In the genomic region with DNA sequence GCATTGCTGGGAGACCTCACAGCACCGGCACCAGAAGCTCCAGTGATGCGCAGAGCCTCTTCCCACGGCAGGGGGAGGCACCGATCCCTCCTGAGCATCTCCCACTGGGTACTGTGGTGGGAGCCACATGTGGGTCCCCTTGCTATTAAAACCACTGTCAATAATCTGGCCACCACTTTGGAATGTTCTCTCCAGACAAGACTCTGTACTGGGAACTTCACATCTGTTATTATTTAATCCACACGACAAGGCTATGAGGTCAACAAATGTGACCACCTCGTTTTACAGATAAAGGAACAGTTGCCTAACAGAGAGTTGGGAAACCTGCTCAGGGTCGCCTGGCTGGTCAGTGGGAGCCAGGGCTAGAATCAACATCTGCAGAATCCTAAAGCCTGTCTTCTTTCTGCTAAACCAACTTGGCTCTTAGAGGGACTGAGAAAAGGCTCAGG, we compare ENCODE assay signal across 16 cellular contexts.
A peak's percentile ranks its signal among the peaks of the same experiment; 100 is the strongest.
DNase-seq lines count a peak whose midpoint lies in the region; ATAC-seq and TF ChIP-seq lines count a peak whose summit lies in the region.
"Had no signal": no experiment of that assay in that cellular context is flagged by ENCODE, and none has a peak within 500 bp of the region (broad histone marks: within the 10 kb centered on the region; RNA-seq: fewer than 3 reads in every experiment).

No MANE protein-coding gene starts in this region.

- 70 to 73% methylated on average over 7 of the region's 7 CpGs for WGBS in esophagus squamous epithelium, 2 donors

- H3K9me3 ChIP-seq in esophagus squamous epithelium, result no peaks in the 10 kb centered on the region

- H3K4me1 ChIP-seq in esophagus squamous epithelium, result no peaks in the 10 kb centered on the region
- peaks cover 13% of the 10 kb centered on the region for H3K4me1 ChIP-seq in foreskin keratinocyte

- in situ Hi-C loops in astrocyte of the spinal cord (cut with HindIII; ENCODE audit: low sequenced_read_pairs), result no loop called here

- H3K27me3 ChIP-seq in esophagus squamous epithelium, result peaks cover 0 to 28% (median 0%) of the 10 kb centered on the region in 4 donors
- no peaks in the 10 kb centered on the region for H3K27me3 ChIP-seq in foreskin keratinocyte

- intact Hi-C loops in esophagus squamous epithelium (cut with DNase I), result no loop called here

- H3K27ac ChIP-seq in esophagus squamous epithelium (no peak overlapping the region), foreskin keratinocyte (no peak overlapping the region)

- H3K36me3 ChIP-seq in esophagus squamous epithelium, result no peaks in the 10 kb centered on the region

- H3K4me3 ChIP-seq in astrocyte of the spinal cord (ENCODE audit: low read depth, low read length) (no peak overlapping the region), esophagus squamous epithelium (no peak overlapping the region)

- TF ChIP-seq CTCF in astrocyte of the spinal cord (IDR thresholded peaks at IDR 0.05; ENCODE audit: low read depth, low read length) (peak; percentile 36), esophagus squamous epithelium (IDR thresholded peaks at IDR 0.05) (no peak), foreskin keratinocyte (conservative IDR thresholded peaks at IDR 0.05) (no peak)

- no peak for TF ChIP-seq POLR2A in esophagus squamous epithelium (IDR thresholded peaks at IDR 0.05)

- ATAC-seq in foreskin keratinocyte (no peak), HG03196 (IDR thresholded peaks at IDR 0.05; ENCODE audit: unreplicated experiment) (no peak)
- ATAC-seq: T-helper 17 cell had no signal

- DNase-seq in AG08395 (ENCODE audit: low spot score) (peak; percentile 35), HuH-7 (ENCODE audit: low spot score) (peak; percentile 66), astrocyte of the spinal cord (ENCODE audit: low read depth, low spot score) (no peak), kidney tubule cell (ENCODE audit: low spot score) (peak; percentile 34), esophagus squamous epithelium (lab: John Stamatoyannopoulos, UW) (no peak), ecto neural progenitor cell (ENCODE audit: low spot score) (no peak), foreskin keratinocyte (no peak)
- DNase-seq: activated CD4-positive, alpha-beta T cell treated with anti-CD3 and anti-CD28 coated beads for 4 hours; activated T-cell treated with anti-CD3 and anti-CD28 coated beads, Interleukin-2, amount 50 U/mL, for 1 hour; DMS53; foreskin melanocyte; NCI-H1417 treated with DMSO at 0.1 percent for 48 hours; NCI-H526; stimulated activated CD4-positive, alpha-beta T cell treated with anti-CD3 and anti-CD28 coated beads, Interleukin-15, amount 100 ng/mL, for 24 hours; T-helper 17 cell had no signal

Comparison
In these comparisons a context has a peak if more than half of its experiments do, and no peak if none do; other contexts are left out.
1. DNase-seq: peak in AG08395 (single experiment), HuH-7 (single experiment) and kidney tubule cell (single experiment); none in astrocyte of the spinal cord (single experiment), esophagus squamous epithelium (single experiment), ecto neural progenitor cell (single experiment) and foreskin keratinocyte (0 of 2).